Comparison of ENCODE assay signal across 9 cellular contexts in genomic region chr7:138697535-138698182, GRCh38. TPM values are rescaled to one million over a fixed set of nuclear protein-coding genes. Genes with fewer than 3 reads are reported as not detected.
"Had no signal": no experiment of that assay in that cellular context is flagged by ENCODE, and none has a peak within 500 bp of the region (broad histone marks: within the 10 kb centered on the region; RNA-seq: fewer than 3 reads in every experiment).

No MANE protein-coding gene starts in this region.

- ATAC-seq: GM12878 had no signal

- H3K4me3 ChIP-seq: GM12878 had no signal

- DNase-seq: GDM1, GF-D8 had no signal

- FAIRE-seq: G401.6, GM12878, GM12891, GM12892, GM18507, GM19239 had no signal

RNA-seq across cellular contexts. Expression of gene SVOPL, which starts 3.5 kb away (rescaled TPM):
- total RNA-seq: G401, GM12878 had no signal
